23 cellular contexts compared by ENCODE assay signal in genomic region chr2:156748238-156748637, GRCh38.
DNase-seq lines count a peak whose midpoint lies in the region; ATAC-seq, FAIRE-seq and TF ChIP-seq lines count a peak whose summit lies in the region.
"Had no signal": no experiment of that assay in that cellular context is flagged by ENCODE, and none has a peak within 500 bp of the region (broad histone marks: within the 10 kb centered on the region; RNA-seq: fewer than 3 reads in every experiment).

No MANE protein-coding gene starts in this region.

- H4K20me1 ChIP-seq in HepG2 (ENCODE audit: insufficient read depth, low read length), result no peaks in the 10 kb centered on the region

- intact Hi-C loops in HepG2 (cut with micrococcal nuclease; ENCODE audit: unreplicated experiment) (no loop called here), right lobe of liver (cut with DNase I) (no loop called here)

- peak overlapping the region; percentile 22 for H3K4me3 Mint-ChIP-seq in glutamatergic neuron (ENCODE audit: unreplicated experiment)
- no peak overlapping the region for H3K4me3 Mint-ChIP-seq in activated CD8-positive, alpha-beta T cell treated with anti-CD3 and anti-CD28 coated beads, Interleukin-2, amount 10 ng/mL, durations not matched to agents 7 days and 5 days

- H3K4me3 ChIP-seq in HepG2 (replicated peaks in 1 of 3; ENCODE audit: insufficient read depth in 1 of 3, low read depth in 2 of 3, low read length in 3 of 3) (no peak overlapping the region), right lobe of liver (no peak overlapping the region)
- H3K4me3 ChIP-seq: HAP-1, SJSA1 had no signal

- ATAC-seq in HepG2, result no peak
- no peak for ATAC-seq in right lobe of liver
- ATAC-seq in activated CD8-positive, alpha-beta T cell treated with anti-CD3 and anti-CD28 coated beads, Interleukin-2, amount 10 ng/mL, durations not matched to agents 7 days and 5 days, result no peak
- ATAC-seq: PC-3 had no signal

- no peak overlapping the region for H2AFZ ChIP-seq in HepG2 (ENCODE audit: low read length)

- no peak for TF ChIP-seq RAD21 in HepG2 (CRISPR knock-in tag; IDR thresholded peaks at IDR 0.05)

- H3K9me3 ChIP-seq in HepG2 (ENCODE audit: low read length) (0 out of 2 replicates have a peak, but pooled peaks cover 5% of the 10 kb centered on the region), right lobe of liver (no peaks in the 10 kb centered on the region)
- H3K9me3 ChIP-seq: HAP-1, SJSA1 had no signal

- H3K79me2 ChIP-seq in HepG2 (ENCODE audit: insufficient read depth, low read length), result no peaks in the 10 kb centered on the region

- H3K27me3 ChIP-seq in HepG2 (ENCODE audit: control insufficient read depth in 1 of 2, insufficient read depth in 2 of 2, low read length in 2 of 2) (no peaks in the 10 kb centered on the region), right lobe of liver (no peaks in the 10 kb centered on the region)
- H3K27me3 ChIP-seq: SJSA1 had no signal

- H3K4me1 Mint-ChIP-seq in glutamatergic neuron (ENCODE audit: low read depth, unreplicated experiment), result peaks cover 17% of the 10 kb centered on the region
- no peaks in the 10 kb centered on the region for H3K4me1 Mint-ChIP-seq in activated CD8-positive, alpha-beta T cell treated with anti-CD3 and anti-CD28 coated beads, Interleukin-2, amount 10 ng/mL, durations not matched to agents 7 days and 5 days (ENCODE audit: low read depth)

- FAIRE-seq in HepG2 (lab: Jason Lieb, UNC) (no peak), urothelium cell line (lab: Jason Lieb, UNC) (peak; percentile 66)

- no TSS peak for BruUV-seq in HepG2 (replicated peaks; lab: Mats Ljungman, UMichigan)

- DNase-seq in HepG2 (ENCODE audit: low spot score), result no peak
- DNase-seq in right lobe of liver, result no peak
- peak; percentile 3 for DNase-seq in RPMI7951 (ENCODE audit: low read depth)
- DNase-seq in glutamatergic neuron, result no peak
- no peak for DNase-seq in urothelium cell line (ENCODE audit: low spot score)
- no peak for DNase-seq in SKM-1 (lab: John Stamatoyannopoulos, UW; ENCODE audit: unreplicated experiment)
- no peak for DNase-seq in NCI-H2029 treated with DMSO at 0.1 percent for 48 hours (lab: John Stamatoyannopoulos, UW)
- DNase-seq in activated CD8-positive, alpha-beta T cell treated with anti-CD3 and anti-CD28 coated beads, Interleukin-2, amount 10 ng/mL, durations not matched to agents 7 days and 5 days, result no peak
- DNase-seq: AML-193, DMS79 treated with DMSO at 0.1 percent for 48 hours, KG1, NCI-H1048, NCI-H1436 treated with DMSO at 0.1 percent for 48 hours, NCI-H2029, NCI-H2171 treated with DMSO at 0.1 percent for 48 hours, NCI-H446 treated with DMSO at 0.1 percent for 48 hours, NCI-H69, PC-3, SW 1271 had no signal

- no peak for TF ChIP-seq CTCF in HepG2 (CRISPR knock-in tag; IDR thresholded peaks at IDR 0.05)
- no peak for TF ChIP-seq CTCF in right lobe of liver (IDR thresholded peaks at IDR 0.05)
- TF ChIP-seq CTCF in glutamatergic neuron (IDR thresholded peaks at IDR 0.05; ENCODE audit: partially characterized antibody, unreplicated experiment), result no peak

- 17% methylated on average over 5 of the region's 5 CpGs for WGBS in HepG2 (ENCODE audit: low lambda C conversion rate)
- 38% methylated on average over 5 of the region's 5 CpGs for WGBS in right lobe of liver (ENCODE audit: insufficient coverage, low coverage, low lambda C conversion rate, missing lambda C conversion rate)

- in situ Hi-C loops in HepG2 (cut with HindIII; ENCODE audit: extremely low pct_ligation_motif_present, low pct_unique_long_range_greater_than_20kb), result no loop called here

- CTCF ChIA-PET in HepG2 (lab: Yijun Ruan, JAX; ENCODE audit: low intra/inter-chr PET ratio, low total read pairs), result no interaction called here
- CTCF ChIA-PET in activated CD8-positive, alpha-beta T cell treated with anti-CD3 and anti-CD28 coated beads, Interleukin-2, amount 10 ng/mL, durations not matched to agents 7 days and 5 days (lab: Charles Lee), result no interaction called here

- H3K27ac ChIP-seq in HepG2 (ENCODE audit: extremely low read length, insufficient read depth, low read length) (no peak overlapping the region), right lobe of liver (no peak overlapping the region)
- H3K27ac ChIP-seq: 22Rv1, C4-2B, SJSA1 had no signal

- H3K36me3 Mint-ChIP-seq in glutamatergic neuron (ENCODE audit: unreplicated experiment), result no peaks in the 10 kb centered on the region
- H3K36me3 Mint-ChIP-seq in activated CD8-positive, alpha-beta T cell treated with anti-CD3 and anti-CD28 coated beads, Interleukin-2, amount 10 ng/mL, durations not matched to agents 7 days and 5 days (ENCODE audit: low read depth), result no peaks in the 10 kb centered on the region

- H3K27me3 Mint-ChIP-seq in glutamatergic neuron (ENCODE audit: unreplicated experiment), result no peaks in the 10 kb centered on the region
- no peaks in the 10 kb centered on the region for H3K27me3 Mint-ChIP-seq in activated CD8-positive, alpha-beta T cell treated with anti-CD3 and anti-CD28 coated beads, Interleukin-2, amount 10 ng/mL, durations not matched to agents 7 days and 5 days (ENCODE audit: low read depth)

- TF ChIP-seq EP300 in HepG2 (IDR thresholded peaks at IDR 0.05; ENCODE audit: low read depth in 2 of 2, low read length in 2 of 2) (no peak), HepG2 (CRISPR knock-in tag; IDR thresholded peaks at IDR 0.05; ENCODE audit: borderline replicate concordance) (no peak)

- no peaks in the 10 kb centered on the region for H3K4me1 ChIP-seq in HepG2 (ENCODE audit: insufficient read depth, low read length)
- no peaks in the 10 kb centered on the region for H3K4me1 ChIP-seq in right lobe of liver
- H3K4me1 ChIP-seq: HAP-1, SJSA1 had no signal

- H3K27ac Mint-ChIP-seq in glutamatergic neuron (ENCODE audit: unreplicated experiment), result peak overlapping the region; percentile 50
- H3K27ac Mint-ChIP-seq in activated CD8-positive, alpha-beta T cell treated with anti-CD3 and anti-CD28 coated beads, Interleukin-2, amount 10 ng/mL, durations not matched to agents 7 days and 5 days, result no peak overlapping the region

- TF ChIP-seq POLR2A in HepG2 (IDR thresholded peaks at IDR 0.05; ENCODE audit: insufficient read depth in 1 of 2, low read depth in 2 of 2, low read length in 2 of 2) (no peak), right lobe of liver (IDR thresholded peaks at IDR 0.05) (no peak)

- no peak overlapping the region for H3K4me2 ChIP-seq in HepG2 (ENCODE audit: low read depth, low read length)

- H3K36me3 ChIP-seq in HepG2 (replicated peaks in 1 of 2; ENCODE audit: control insufficient read depth in 1 of 2, insufficient read depth in 2 of 2, low read length in 2 of 2) (no peaks in the 10 kb centered on the region), right lobe of liver (no peaks in the 10 kb centered on the region)
- H3K36me3 ChIP-seq: HAP-1, SJSA1 had no signal

- no peak overlapping the region for H3K9ac ChIP-seq in HepG2 (ENCODE audit: insufficient read depth, low read depth, low read length)

- peaks cover 4% of the 10 kb centered on the region for H3K9me3 Mint-ChIP-seq in glutamatergic neuron (ENCODE audit: unreplicated experiment)
- H3K9me3 Mint-ChIP-seq in activated CD8-positive, alpha-beta T cell treated with anti-CD3 and anti-CD28 coated beads, Interleukin-2, amount 10 ng/mL, durations not matched to agents 7 days and 5 days (ENCODE audit: insufficient read depth), result no peaks in the 10 kb centered on the region

- POLR2A ChIA-PET in HepG2 (lab: Yijun Ruan, JAX), result no interaction called here
- POLR2A ChIA-PET in activated CD8-positive, alpha-beta T cell treated with anti-CD3 and anti-CD28 coated beads, Interleukin-2, amount 10 ng/mL, durations not matched to agents 7 days and 5 days (lab: Charles Lee), result no interaction called here

TF ChIP-seq in HepG2, 621 proteins besides CTCF, POLR2A, EP300 and RAD21:
- peak; percentile 96 for TF ChIP-seq MNT (IDR thresholded peaks at IDR 0.05)
- no peak for TF ChIP-seq HDAC2 (CRISPR knock-in tag; IDR thresholded peaks at IDR 0.05)
- no peak for TF ChIP-seq GZF1 (CRISPR knock-in tag; IDR thresholded peaks at IDR 0.05)
TF ChIP-seq in HepG2: peak in this region for 1.
